Comparison of ENCODE assay signal across 11 cellular contexts in the genomic region with DNA sequence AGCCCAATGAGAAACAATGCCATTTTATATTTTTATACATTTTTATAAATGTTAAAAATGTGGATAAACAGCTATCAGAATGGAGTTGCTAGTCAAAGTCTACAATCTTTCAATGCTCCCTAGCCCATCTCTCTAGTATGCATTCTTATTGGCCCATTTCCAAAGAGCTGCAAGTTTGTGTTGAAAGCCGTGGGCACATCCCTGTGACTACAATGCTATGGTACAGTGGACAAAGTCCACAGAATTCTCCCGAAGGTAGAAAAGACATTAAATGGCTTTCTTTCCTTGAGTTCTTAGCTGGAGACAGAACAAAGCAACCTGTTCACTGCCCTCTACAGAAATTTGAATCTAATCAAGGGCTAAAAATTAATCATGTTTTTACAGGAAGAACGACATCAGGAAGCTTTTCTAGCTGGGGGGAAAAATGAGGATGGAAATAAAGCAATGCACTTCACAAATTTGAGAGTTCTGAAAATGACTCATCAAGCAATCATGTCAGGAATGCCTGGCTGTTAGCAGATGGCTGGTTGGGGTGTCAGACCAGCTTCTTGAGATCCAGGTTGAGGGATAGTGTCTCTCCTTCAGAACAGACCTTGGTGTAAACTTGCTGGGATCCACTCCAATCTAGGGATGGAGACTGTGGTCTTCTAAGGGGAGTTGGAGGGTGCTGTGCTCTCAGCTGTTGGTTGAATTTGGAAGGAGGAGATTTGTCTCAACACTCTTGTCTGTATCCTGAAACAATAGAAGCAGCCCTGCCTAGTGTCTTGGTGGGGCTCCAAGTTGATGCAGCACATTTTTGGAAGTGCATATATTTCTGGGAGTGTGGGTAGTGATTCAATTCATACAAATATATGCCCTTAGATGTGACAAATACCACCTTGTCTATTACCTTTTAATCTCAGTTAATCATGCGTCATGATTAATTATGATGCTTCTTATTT.
A peak's percentile ranks its signal among the peaks of the same experiment; 100 is the strongest.
DNase-seq lines count a peak whose midpoint lies in the region; TF ChIP-seq lines count a peak whose summit lies in the region.
"Had no signal": no experiment of that assay in that cellular context is flagged by ENCODE, and none has a peak within 500 bp of the region (broad histone marks: within the 10 kb centered on the region; RNA-seq: fewer than 3 reads in every experiment).

No MANE protein-coding gene starts in this region.

- no peak overlapping the region for H3K4me3 ChIP-seq in OCI-LY7 (ENCODE audit: low read depth, low read length, poor library complexity, severe bottlenecking)
- no peak overlapping the region for H3K4me3 ChIP-seq in CD8-positive, alpha-beta memory T cell (ENCODE audit: low read length)
- H3K4me3 ChIP-seq: BLaER1 treated with 17β-estradiol and CSF1 and Interleukin-3, amounts not matched to agents 10 nM and 100 nM had no signal

- H3K27ac Mint-ChIP-seq in chondrocyte (ENCODE audit: unreplicated experiment) = peak overlapping the region; percentile 69
- no peak overlapping the region for H3K27ac Mint-ChIP-seq in CD8-positive, alpha-beta memory T cell
- H3K27ac Mint-ChIP-seq: T-helper 1 cell treated with Interleukin-12 subunit alpha and Interleukin-12 subunit beta and Interleukin-4 antibody, amounts not matched to agents 30 μg/mL and 1 μg/mL, for 36 hours had no signal

- CTCF ChIA-PET in OCI-LY7 (lab: Charles Lee; ENCODE audit: unreplicated experiment) = no interaction called here
- CTCF ChIA-PET in CD8-positive, alpha-beta memory T cell (lab: Charles Lee) = no interaction called here

- H3K27ac ChIP-seq in OCI-LY7 (ENCODE audit: low read depth, low read length, poor library complexity, severe bottlenecking) = no peak overlapping the region
- no peak overlapping the region for H3K27ac ChIP-seq in CD8-positive, alpha-beta memory T cell (ENCODE audit: low read depth, low read length)
- H3K27ac ChIP-seq: BLaER1 treated with 17β-estradiol and CSF1 and Interleukin-3, amounts not matched to agents 10 nM and 100 nM had no signal

- H3K4me1 Mint-ChIP-seq in chondrocyte (ENCODE audit: low read depth) = peaks cover 57% of the 10 kb centered on the region
- no peaks in the 10 kb centered on the region for H3K4me1 Mint-ChIP-seq in CD8-positive, alpha-beta memory T cell

- H3K9me2 ChIP-seq in OCI-LY7 (ENCODE audit: insufficient read depth, low read length) = no peaks in the 10 kb centered on the region

- no peaks in the 10 kb centered on the region for H3K79me2 ChIP-seq in OCI-LY7 (ENCODE audit: insufficient read depth, low read depth, low read length)

- no peaks in the 10 kb centered on the region for H4K20me1 ChIP-seq in OCI-LY7 (ENCODE audit: insufficient read depth, low read length)
- H4K20me1 ChIP-seq: BLaER1 treated with 17β-estradiol and CSF1 and Interleukin-3, amounts not matched to agents 10 nM and 100 nM had no signal

- intact Hi-C loops in OCI-LY7 (cut with micrococcal nuclease; ENCODE audit: unreplicated experiment) = no loop called here

- H3K4me3 Mint-ChIP-seq in chondrocyte (ENCODE audit: unreplicated experiment) = no peak overlapping the region
- H3K4me3 Mint-ChIP-seq in CD8-positive, alpha-beta memory T cell = no peak overlapping the region
- H3K4me3 Mint-ChIP-seq: T-helper 1 cell treated with Interleukin-12 subunit alpha and Interleukin-12 subunit beta and Interleukin-4 antibody, amounts not matched to agents 30 μg/mL and 1 μg/mL, for 36 hours had no signal

- DNase-seq in AG08396 (ENCODE audit: low spot score) = peak; percentile 62
- peak; percentile 95 for DNase-seq in M059J (ENCODE audit: low read depth)
- DNase-seq in chondrocyte (ENCODE audit: low spot score) = no peak
- peak; percentile 4 for DNase-seq in left kidney (ENCODE audit: low read depth, low spot score)
- no peak for DNase-seq in erythroblast (lab: John Stamatoyannopoulos, UW)
- no peak for DNase-seq in OCI-LY7 (ENCODE audit: low spot score)
- DNase-seq in CD8-positive, alpha-beta memory T cell = no peak
- no peak for DNase-seq in effector CD8-positive, alpha-beta T cell (lab: John Stamatoyannopoulos, UW)
- DNase-seq: activated effector memory CD4-positive, alpha-beta T cell treated with Interleukin-2 at 50 U/mL for 16 hours had no signal

- H3K9me3 Mint-ChIP-seq in chondrocyte (ENCODE audit: low read depth) = peaks cover 4% of the 10 kb centered on the region
- H3K9me3 Mint-ChIP-seq in CD8-positive, alpha-beta memory T cell = no peaks in the 10 kb centered on the region
- H3K9me3 Mint-ChIP-seq: T-helper 1 cell treated with Interleukin-12 subunit alpha and Interleukin-12 subunit beta and Interleukin-4 antibody, amounts not matched to agents 30 μg/mL and 1 μg/mL, for 36 hours had no signal

- BruUV-seq in OCI-LY7 (replicated peaks; lab: Mats Ljungman, UMichigan) = no TSS peak

- no peak overlapping the region for H2AFZ ChIP-seq in OCI-LY7 (ENCODE audit: low read length)

- no peaks in the 10 kb centered on the region for H3K36me3 ChIP-seq in OCI-LY7 (ENCODE audit: insufficient read depth, low read length)
- H3K36me3 ChIP-seq in CD8-positive, alpha-beta memory T cell (ENCODE audit: insufficient read depth, low read length) = no peaks in the 10 kb centered on the region
- H3K36me3 ChIP-seq: BLaER1 treated with 17β-estradiol and CSF1 and Interleukin-3, amounts not matched to agents 10 nM and 100 nM had no signal

- no peak overlapping the region for H3K4me2 ChIP-seq in OCI-LY7 (ENCODE audit: low read length)

- POLR2A ChIA-PET in OCI-LY7 (lab: Charles Lee) = no interaction called here
- POLR2A ChIA-PET in CD8-positive, alpha-beta memory T cell (lab: Charles Lee) = no interaction called here

- H3K27me3 Mint-ChIP-seq in chondrocyte (ENCODE audit: low read depth) = no peaks in the 10 kb centered on the region
- H3K27me3 Mint-ChIP-seq in CD8-positive, alpha-beta memory T cell = no peaks in the 10 kb centered on the region

- H3K36me3 Mint-ChIP-seq in chondrocyte (ENCODE audit: low read depth) = no peaks in the 10 kb centered on the region
- H3K36me3 Mint-ChIP-seq in CD8-positive, alpha-beta memory T cell = no peaks in the 10 kb centered on the region

- H3K9me3 ChIP-seq in OCI-LY7 (ENCODE audit: low read length) = no peaks in the 10 kb centered on the region
- H3K9me3 ChIP-seq in CD8-positive, alpha-beta memory T cell (ENCODE audit: low read length) = no peaks in the 10 kb centered on the region
- H3K9me3 ChIP-seq: BLaER1 treated with 17β-estradiol and CSF1 and Interleukin-3, amounts not matched to agents 10 nM and 100 nM had no signal

- no peaks in the 10 kb centered on the region for H3K27me3 ChIP-seq in CD8-positive, alpha-beta memory T cell (ENCODE audit: insufficient read depth, low read length, poor library complexity, severe bottlenecking)
- H3K27me3 ChIP-seq: BLaER1 treated with 17β-estradiol and CSF1 and Interleukin-3, amounts not matched to agents 10 nM and 100 nM had no signal

- TF ChIP-seq POLR2A in erythroblast (IDR thresholded peaks at IDR 0.05; ENCODE audit: low read length) = no peak

- H3K4me1 ChIP-seq in OCI-LY7 (ENCODE audit: insufficient read depth, low read length, poor library complexity, severe bottlenecking) = no peaks in the 10 kb centered on the region
- H3K4me1 ChIP-seq in CD8-positive, alpha-beta memory T cell (ENCODE audit: insufficient read depth, low read length) = no peaks in the 10 kb centered on the region

- TF ChIP-seq CTCF in chondrocyte (IDR thresholded peaks at IDR 0.05) = no peak
- TF ChIP-seq CTCF in OCI-LY7 (conservative IDR thresholded peaks at IDR 0.05; ENCODE audit: low read length) = no peak

Comparison
In these comparisons a context has a peak if more than half of its experiments do, and no peak if none do; other contexts are left out.
1. DNase-seq: peak in AG08396 (single experiment), M059J (single experiment) and left kidney (single experiment); none in chondrocyte (single experiment), erythroblast (0 of 2), OCI-LY7 (single experiment), CD8-positive, alpha-beta memory T cell (0 of 5) and effector CD8-positive, alpha-beta T cell (single experiment).